In genomic region chr2:73260338-73260984, GRCh38 we compare ENCODE assay signal across 8 cellular contexts. TPM values are rescaled to one million over a fixed set of nuclear protein-coding genes. Genes with fewer than 3 reads are reported as not detected.
A peak's percentile ranks its signal among the peaks of the same experiment; 100 is the strongest.
DNase-seq lines count a peak whose midpoint lies in the region; ATAC-seq and TF ChIP-seq lines count a peak whose summit lies in the region.

No MANE protein-coding gene starts in this region.

- H3K4me1 ChIP-seq in HCT116 (ENCODE audit: control insufficient read depth in 1 of 2, insufficient read depth in 2 of 2, low read length in 2 of 2), result no peaks in the 10 kb centered on the region

- H3K27me3 ChIP-seq in HCT116 (ENCODE audit: insufficient read depth, low read length), result no peaks in the 10 kb centered on the region
- no peaks in the 10 kb centered on the region for H3K27me3 ChIP-seq in WERI-Rb-1 (ENCODE audit: insufficient read depth, low read depth, severe bottlenecking)

- DNase-seq in AG08396 (ENCODE audit: low spot score), result peak; percentile 88
- DNase-seq in HCT116 (ENCODE audit: low read depth, low spot score), result no peak
- peak; percentile 90 for DNase-seq in WERI-Rb-1
- DNase-seq in hepatic stellate cell (ENCODE audit: low spot score), result peak; percentile 91
- DNase-seq in germinal center (ENCODE audit: low spot score), result no peak
- DNase-seq in NCI-H2029 treated with DMSO at 0.1 percent for 48 hours (lab: John Stamatoyannopoulos, UW), result no peak

- TF ChIP-seq RAD21 in HCT116 (IDR thresholded peaks at IDR 0.05; ENCODE audit: low read depth), result peak; percentile 56

- H3K4me3 ChIP-seq in HCT116 (replicated peaks in 1 of 2; ENCODE audit: low read depth in 1 of 2, low read length in 2 of 2) (no peak overlapping the region), WERI-Rb-1 (ENCODE audit: low read depth, low read length) (no peak overlapping the region)

- POLR2A ChIA-PET in HCT116 (lab: Charles Lee), result no interaction called here

- BruUV-seq in HCT116 (replicated peaks; lab: Mats Ljungman, UMichigan), result no TSS peak

- CTCF ChIA-PET in HCT116 (lab: Charles Lee), result no interaction called here

- peak in 2 of 3 experiments; percentile 31 to 47; a peak in 4 of 6 replicates for TF ChIP-seq CTCF in HCT116 (IDR thresholded peaks at IDR 0.05 in 2 of 3, conservative IDR thresholded peaks at IDR 0.05 in 1 of 3; ENCODE audit: borderline replicate concordance in 1 of 3, insufficient read depth in 1 of 3, low read depth in 2 of 3, low read length in 2 of 3)
- TF ChIP-seq CTCF in WERI-Rb-1 (IDR thresholded peaks at IDR 0.05; ENCODE audit: low read depth, low read length), result peak; percentile 97

- RAD21 ChIA-PET in HCT116 (lab: Charles Lee; ENCODE audit: low non-redundant PET in 1 of 2, low total read pairs in 2 of 2, uncharacterized antibody in 2 of 2, unreplicated experiment in 2 of 2), result no interaction called here

- no peaks in the 10 kb centered on the region; the same call in 1 of the 2 replicates for H3K79me2 ChIP-seq in HCT116 (ENCODE audit: insufficient read depth, low read length)

- H3K36me3 ChIP-seq in HCT116 (ENCODE audit: control insufficient read depth in 1 of 2, insufficient read depth in 2 of 2, low read length in 2 of 2) (peaks cover 15 to 16% of the 10 kb centered on the region in 2 experiments; a peak in 3 of 4 replicates), WERI-Rb-1 (peaks cover 58% of the 10 kb centered on the region)

- ATAC-seq in HCT116 (peak; percentile 68), HG03196 (IDR thresholded peaks at IDR 0.05; ENCODE audit: unreplicated experiment) (no peak), HG03378 (IDR thresholded peaks at IDR 0.05; ENCODE audit: unreplicated experiment) (no peak)

- no peak overlapping the region for H2AFZ ChIP-seq in HCT116 (ENCODE audit: low read depth, low read length, poor library complexity, severe bottlenecking)

- no peak overlapping the region for H3K4me2 ChIP-seq in HCT116 (ENCODE audit: low read length)

- H3K27ac ChIP-seq in HCT116 (ENCODE audit: low read depth, low read length), result no peak overlapping the region
- no peak overlapping the region for H3K27ac ChIP-seq in WERI-Rb-1

- intact Hi-C loops in HCT116 (cut with micrococcal nuclease), result no loop called here

- no peaks in the 10 kb centered on the region for H3K9me2 ChIP-seq in HCT116 (ENCODE audit: insufficient read depth)

- no peak overlapping the region for H3K9ac ChIP-seq in HCT116 (ENCODE audit: low read length)

- no peak for TF ChIP-seq POLR2A in HCT116 (IDR thresholded peaks at IDR 0.05; ENCODE audit: borderline replicate concordance, extremely low read depth, insufficient read depth, insufficient read length)

- H3K9me3 ChIP-seq in HCT116 (ENCODE audit: control insufficient read depth in 1 of 2, insufficient read depth in 1 of 2, low read depth in 1 of 2, low read length in 2 of 2) (no peaks in the 10 kb centered on the region), WERI-Rb-1 (ENCODE audit: severe bottlenecking) (no peaks in the 10 kb centered on the region)

- H4K20me1 ChIP-seq in HCT116 (ENCODE audit: insufficient read depth), result no peaks in the 10 kb centered on the region

TF ChIP-seq in HCT116, 20 proteins besides CTCF, POLR2A, EP300 and RAD21:
- no peak for TF ChIP-seq JUND (IDR thresholded peaks at IDR 0.05)
- no peak for TF ChIP-seq SRF (IDR thresholded peaks at IDR 0.05; ENCODE audit: low read depth)
- no peak for TF ChIP-seq ELF1 (IDR thresholded peaks at IDR 0.05; ENCODE audit: borderline replicate concordance, low read depth)
- no peak for TF ChIP-seq TCF7L2 (IDR thresholded peaks at IDR 0.05; ENCODE audit: borderline replicate concordance, extremely low read depth, insufficient read depth, insufficient read length)
- TF ChIP-seq POLR2AphosphoS5 (IDR thresholded peaks at IDR 0.05; ENCODE audit: low read depth, low read length), result no peak
- no peak for TF ChIP-seq CBX3 (IDR thresholded peaks at IDR 0.05; ENCODE audit: low read depth)
- no peak for TF ChIP-seq EGR1 (IDR thresholded peaks at IDR 0.05; ENCODE audit: low read depth)
- TF ChIP-seq YY1 (IDR thresholded peaks at IDR 0.05; ENCODE audit: extremely low read depth, insufficient replicate concordance, low read depth, low read length), result no peak
- no peak for TF ChIP-seq REST (IDR thresholded peaks at IDR 0.05; ENCODE audit: low read depth)
- no peak for TF ChIP-seq EZH2 (IDR thresholded peaks at IDR 0.05)

RNA-seq across cellular contexts. Expression of gene FBXO41, which starts 23.8 kb away (rescaled TPM):
- 34.9 TPM for total RNA-seq in HCT116 (2021; ENCODE audit: unreplicated experiment)
- 14.7 and 14.8 TPM in 2 replicates for polyA plus RNA-seq in HCT116 (2012)

RNA-seq across cellular contexts. Expression of gene CCT7, which starts 26.4 kb away (rescaled TPM):
- total RNA-seq in HCT116 (2021; ENCODE audit: unreplicated experiment), result 637 TPM
- polyA plus RNA-seq in HCT116 (2012), result 510 and 633 TPM in 2 replicates

RNA-seq across cellular contexts. Expression of gene PRADC1, which starts 27.4 kb away (rescaled TPM):
- 8.6 TPM for total RNA-seq in HCT116 (2021; ENCODE audit: unreplicated experiment)
- polyA plus RNA-seq in HCT116 (2012), result 10.7 and 12.0 TPM in 2 replicates

RNA-seq across cellular contexts. Expression of gene EGR4, which starts 32.9 kb away (rescaled TPM):
- total RNA-seq in HCT116 (2021; ENCODE audit: unreplicated experiment), result 0.37 TPM
- 0.34 and 0.47 TPM in 2 replicates for polyA plus RNA-seq in HCT116 (2012)

RNA-seq across cellular contexts. Expression of gene SMYD5, which starts 46.4 kb away (rescaled TPM):
- total RNA-seq in HCT116 (2021; ENCODE audit: unreplicated experiment), result 37.4 TPM
- polyA plus RNA-seq in HCT116 (2012), result 29.6 and 29.7 TPM in 2 replicates

Comparison
In these comparisons a context has a peak if more than half of its experiments do, and no peak if none do; other contexts are left out.
1. DNase-seq: peak in AG08396 (single experiment), WERI-Rb-1 (single experiment) and hepatic stellate cell (single experiment); none in HCT116 (single experiment), germinal center (single experiment) and NCI-H2029 treated with DMSO at 0.1 percent for 48 hours (single experiment).